ENCODE assay signal across 1 cellular context in genomic region chr12:97283297-97283696, GRCh38.
TF ChIP-seq lines count a peak whose summit lies in the region.

No MANE protein-coding gene starts in this region.

TF ChIP-seq in GM23338, 12 proteins besides CTCF, POLR2A, EP300 and RAD21 (continued from another document):
- TF ChIP-seq REST (IDR thresholded peaks at IDR 0.05; ENCODE audit: unreplicated experiment) (no peak), STAT1 (IDR thresholded peaks at IDR 0.05; ENCODE audit: unreplicated experiment) (no peak), ZNF331 (CRISPR knock-in tag; IDR thresholded peaks at IDR 0.05; ENCODE audit: low read depth) (no peak), ZNF462 (CRISPR knock-in tag; IDR thresholded peaks at IDR 0.05) (no peak), POLR2AphosphoS5 (IDR thresholded peaks at IDR 0.05; ENCODE audit: low read depth) (no peak), ZNF114 (CRISPR knock-in tag; IDR thresholded peaks at IDR 0.05) (no peak), CREB1 (CRISPR knock-in tag; IDR thresholded peaks at IDR 0.05; ENCODE audit: low read depth) (no peak), EZH2 (IDR thresholded peaks at IDR 0.05; ENCODE audit: low read depth, unreplicated experiment) (no peak), NANOG (IDR thresholded peaks at IDR 0.05; ENCODE audit: borderline replicate concordance) (no peak), ETS1 (IDR thresholded peaks at IDR 0.05) (no peak), EZH2phosphoT487 (IDR thresholded peaks at IDR 0.05; ENCODE audit: unreplicated experiment) (no peak)
